29 cellular contexts compared by ENCODE assay signal in the genomic region with DNA sequence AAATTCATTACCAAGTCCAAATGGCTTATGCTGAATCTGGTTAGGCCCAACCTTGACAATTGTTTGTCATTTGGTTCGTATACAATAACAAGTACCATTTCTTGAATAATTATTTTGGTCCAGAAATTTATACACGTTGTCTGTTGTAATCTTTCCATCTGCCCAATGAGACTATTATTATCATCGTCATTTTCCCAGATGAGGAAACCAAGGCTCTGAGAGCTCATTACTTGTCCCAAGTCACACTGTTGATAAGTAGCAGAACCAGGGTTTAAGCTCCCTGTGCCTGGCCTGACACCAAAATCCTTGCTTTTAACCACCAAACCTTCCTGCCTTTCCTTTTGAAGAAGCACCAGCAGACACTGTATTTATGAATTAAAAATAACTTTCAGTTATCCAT.
"Had no signal": no experiment of that assay in that cellular context is flagged by ENCODE, and none has a peak within 500 bp of the region (broad histone marks: within the 10 kb centered on the region; RNA-seq: fewer than 3 reads in every experiment).

No MANE protein-coding gene starts in this region.

- H3K4me1 Mint-ChIP-seq: stimulated activated memory B cell treated with anti-CD40 and anti-IgM and Interleukin-4, amounts not matched to agents 10 μg/mL and 1 μg/mL and 100 μg/mL, for 72 hours; stimulated activated naive CD8-positive, alpha-beta T cell treated with anti-CD3 and anti-CD28 coated beads, Interleukin-15, amount 100 ng/mL, for 72 hours had no signal

- H3K27me3 Mint-ChIP-seq: naive thymus-derived CD4-positive, alpha-beta T cell; stimulated activated memory B cell treated with anti-CD40 and anti-IgM and Interleukin-4, amounts not matched to agents 10 μg/mL and 1 μg/mL and 100 μg/mL, for 72 hours; stimulated activated naive CD8-positive, alpha-beta T cell treated with anti-CD3 and anti-CD28 coated beads, Interleukin-15, amount 100 ng/mL, for 72 hours had no signal

- H3K36me3 Mint-ChIP-seq: naive thymus-derived CD4-positive, alpha-beta T cell; natural killer cell; stimulated activated memory B cell treated with anti-CD40 and anti-IgM and Interleukin-4, amounts not matched to agents 10 μg/mL and 1 μg/mL and 100 μg/mL, for 72 hours had no signal

- H3K4me3 ChIP-seq: pancreas, prostate gland, right lobe of liver, skin epidermis, smooth muscle cell, spleen, suprapubic skin, testis, tibial artery, upper lobe of left lung, vagina had no signal

- FAIRE-seq: pancreas, urothelium cell line had no signal

- ATAC-seq: naive thymus-derived CD4-positive, alpha-beta T cell; natural killer cell; pancreas; right cardiac atrium; right lobe of liver; stimulated activated memory B cell treated with anti-CD40 and anti-IgM and Interleukin-4, amounts not matched to agents 10 μg/mL and 1 μg/mL and 100 μg/mL, for 72 hours; stimulated activated naive CD8-positive, alpha-beta T cell treated with anti-CD3 and anti-CD28 coated beads, Interleukin-15, amount 100 ng/mL, for 72 hours; stimulated activated naive CD8-positive, alpha-beta T cell treated with anti-CD3 and anti-CD28 coated beads, Interleukin-15, Interleukin-2, amounts not matched to agents 100 U/mL and 50 U/mL, for 24 hours had no signal

- H3K4me2 ChIP-seq: smooth muscle cell had no signal

- DNase-seq: naive thymus-derived CD4-positive, alpha-beta T cell; natural killer cell; nucleus accumbens; pancreas; right cardiac atrium; right lobe of liver; spleen; stimulated activated CD4-positive, alpha-beta T cell treated with anti-CD3 and anti-CD28 coated beads, Interleukin-12 subunit alpha, Interleukin-12 subunit beta, amount 100 ng/mL, for 4 hours; stimulated activated CD4-positive, alpha-beta T cell treated with anti-CD3 and anti-CD28 coated beads, Interleukin-1b, Interleukin-23, amount 100 ng/mL, for 48 hours; stimulated activated CD4-positive, alpha-beta T cell treated with anti-CD3 and anti-CD28 coated beads, Interleukin-4, amount 100 ng/mL, for 1 hour; stimulated activated CD4-positive, alpha-beta T cell treated with anti-CD3 and anti-CD28 coated beads, Interleukin-4, amount 100 ng/mL, for 4 hours; stimulated activated CD8-positive, alpha-beta memory T cell treated with anti-CD3 and anti-CD28 coated beads, Interleukin-4, amount 100 ng/mL, for 48 hours; stimulated activated naive CD4-positive, alpha-beta T cell; stimulated activated naive CD8-positive, alpha-beta T cell treated with anti-CD3 and anti-CD28 coated beads, Interleukin-15, amount 100 ng/mL, for 72 hours; stimulated activated naive CD8-positive, alpha-beta T cell treated with anti-CD3 and anti-CD28 coated beads, Interleukin-15, Interleukin-2, amounts not matched to agents 100 U/mL and 50 U/mL, for 24 hours; substantia nigra; testis; tibial artery; trophoblast cell; upper lobe of left lung had no signal

- H3K27ac Mint-ChIP-seq: naive thymus-derived CD4-positive, alpha-beta T cell; natural killer cell; nephron; stimulated activated memory B cell treated with anti-CD40 and anti-IgM and Interleukin-4, amounts not matched to agents 10 μg/mL and 1 μg/mL and 100 μg/mL, for 72 hours; stimulated activated naive CD8-positive, alpha-beta T cell treated with anti-CD3 and anti-CD28 coated beads, Interleukin-15, amount 100 ng/mL, for 72 hours had no signal

- H3K27ac ChIP-seq: pancreas, prostate gland, right lobe of liver, skin epidermis, spleen, suprapubic skin, testis, tibial artery, upper lobe of left lung, vagina had no signal

- H3K27me3 ChIP-seq: neutrophil, pancreas, right lobe of liver, spleen, suprapubic skin, testis, tibial artery, upper lobe of left lung, vagina had no signal

- H3K4me1 ChIP-seq: pancreas, prostate gland, right lobe of liver, spleen, testis, upper lobe of left lung, vagina had no signal

- H3K36me3 ChIP-seq: neutrophil, pancreas, prostate gland, right lobe of liver, spleen, suprapubic skin, tibial artery, upper lobe of left lung, vagina had no signal

- H3K4me3 Mint-ChIP-seq: naive thymus-derived CD4-positive, alpha-beta T cell; natural killer cell; nephron; stimulated activated memory B cell treated with anti-CD40 and anti-IgM and Interleukin-4, amounts not matched to agents 10 μg/mL and 1 μg/mL and 100 μg/mL, for 72 hours; stimulated activated naive CD8-positive, alpha-beta T cell treated with anti-CD3 and anti-CD28 coated beads, Interleukin-15, amount 100 ng/mL, for 72 hours had no signal

- H3K9me3 Mint-ChIP-seq: naive thymus-derived CD4-positive, alpha-beta T cell; natural killer cell; nephron; stimulated activated memory B cell treated with anti-CD40 and anti-IgM and Interleukin-4, amounts not matched to agents 10 μg/mL and 1 μg/mL and 100 μg/mL, for 72 hours; stimulated activated naive CD8-positive, alpha-beta T cell treated with anti-CD3 and anti-CD28 coated beads, Interleukin-15, amount 100 ng/mL, for 72 hours had no signal

- H3K9me3 ChIP-seq: neutrophil, pancreas, prostate gland, right lobe of liver, spleen, suprapubic skin, testis, tibial artery, upper lobe of left lung, vagina had no signal
